ENCODE assay signal across 37 cellular contexts in the genomic region with DNA sequence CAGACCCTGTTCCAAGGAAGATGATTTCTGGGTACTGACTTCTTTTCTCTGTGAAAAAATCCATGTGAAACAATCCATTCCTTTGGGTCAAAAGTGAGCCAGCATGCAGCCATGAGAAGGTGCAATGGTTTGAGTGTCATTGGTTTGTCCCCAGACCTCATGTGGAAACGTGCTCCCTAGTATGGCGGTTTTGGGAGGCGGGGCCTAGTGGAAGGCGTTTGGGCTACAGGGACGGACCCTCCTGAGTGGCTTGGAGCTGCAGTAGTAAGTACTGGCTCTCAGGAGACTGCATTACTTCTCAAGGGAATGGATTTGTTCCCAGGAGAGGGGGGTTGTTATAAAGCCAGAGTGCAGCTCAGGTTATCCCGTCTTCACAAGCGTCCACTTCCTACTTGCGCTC.
"Had no signal": no experiment of that assay in that cellular context is flagged by ENCODE, and none has a peak within 500 bp of the region (broad histone marks: within the 10 kb centered on the region; RNA-seq: fewer than 3 reads in every experiment).

No MANE protein-coding gene starts in this region.

- FAIRE-seq: astrocyte, TTC549 had no signal

- H3K27me3 Mint-ChIP-seq: activated B cell treated with CpG ODN at 0.5 μM for 24 hours; activated CD4-positive, alpha-beta memory T cell treated with anti-CD3 and anti-CD28 coated beads for 36 hours; activated CD4-positive, alpha-beta T cell treated with anti-CD3 and anti-CD28 coated beads, Interleukin-2, amount 10 ng/mL, durations not matched to agents 24 days and 14 days; activated CD8-positive, alpha-beta T cell treated with anti-CD3 and anti-CD28 coated beads for 36 hours; activated naive CD8-positive, alpha-beta T cell treated with anti-CD3 and anti-CD28 coated beads for 36 hours; activated T-helper 17 cell treated with anti-CD3 and anti-CD28 coated beads, Interleukin-2, amount 50 U/mL, for 72 hours; central memory CD8-positive, alpha-beta T cell had no signal

- DNase-seq: activated B cell treated with CpG ODN at 0.5 μM for 24 hours; activated CD4-positive, alpha-beta memory T cell treated with anti-CD3 and anti-CD28 coated beads for 36 hours; activated CD4-positive, alpha-beta T cell treated with anti-CD3 and anti-CD28 coated beads for 4 hours; activated CD4-positive, alpha-beta T cell treated with anti-CD3 and anti-CD28 coated beads, Interleukin-2, amount 10 ng/mL, durations not matched to agents 24 days and 14 days; activated CD4-positive, alpha-beta T cell treated with anti-CD3 and anti-CD28 coated beads, Interleukin-2, amount 50 U/mL, for 1 hour; activated CD4-positive, alpha-beta T cell treated with anti-CD3 and anti-CD28 coated beads, Interleukin-2, amount 50 U/mL, for 4 hours; activated CD4-positive, CD25-positive, alpha-beta regulatory T cell treated with anti-CD3 and anti-CD28 coated beads, Interleukin-2, amount 50 U/mL, for 72 hours; activated CD8-positive, alpha-beta memory T cell treated with anti-CD3 and anti-CD28 coated beads, Interleukin-2, amount 50 U/mL, for 4 hours; activated CD8-positive, alpha-beta T cell treated with anti-CD3 and anti-CD28 coated beads for 36 hours; activated gamma-delta T cell treated with Interleukin-2 at 50 U/mL for 16 hours; activated naive CD4-positive, alpha-beta T cell; activated naive CD4-positive, alpha-beta T cell treated with anti-CD3 and anti-CD28 coated beads for 36 hours; activated naive CD4-positive, alpha-beta T cell treated with anti-CD3 and anti-CD28 coated beads, Interleukin-2, amount 50 U/mL, for 16 hours; activated naive CD8-positive, alpha-beta T cell treated with anti-CD3 and anti-CD28 coated beads for 36 hours; activated T-cell treated with anti-CD3 and anti-CD28 coated beads for 4 hours; activated T-cell treated with anti-CD3 and anti-CD28 coated beads, Interleukin-2, amount 50 U/mL, for 1 hour; activated T-cell treated with anti-CD3 and anti-CD28 coated beads, Interleukin-2, amount 50 U/mL, for 4 hours; activated T-cell treated with anti-CD3 and anti-CD28 coated beads, Interleukin-2, amount 50 U/mL, for 72 hours; adrenal gland; amniotic stem cell; body of pancreas; brain microvascular endothelial cell; caudate nucleus; cerebellar nuclear complex; T-helper 1 cell; T-helper 2 cell; T-helper 9 cell had no signal

- H3K4me1 Mint-ChIP-seq: activated B cell treated with CpG ODN at 0.5 μM for 24 hours; activated CD4-positive, alpha-beta T cell treated with anti-CD3 and anti-CD28 coated beads, Interleukin-2, amount 10 ng/mL, durations not matched to agents 24 days and 14 days; activated naive CD8-positive, alpha-beta T cell treated with anti-CD3 and anti-CD28 coated beads for 36 hours; activated T-helper 17 cell treated with anti-CD3 and anti-CD28 coated beads, Interleukin-2, amount 50 U/mL, for 72 hours; central memory CD8-positive, alpha-beta T cell had no signal

- H3K9me3 Mint-ChIP-seq: activated B cell treated with CpG ODN at 0.5 μM for 24 hours; activated CD4-positive, alpha-beta memory T cell treated with anti-CD3 and anti-CD28 coated beads for 36 hours; activated CD4-positive, alpha-beta T cell treated with anti-CD3 and anti-CD28 coated beads, Interleukin-2, amount 10 ng/mL, durations not matched to agents 24 days and 14 days; activated CD8-positive, alpha-beta T cell treated with anti-CD3 and anti-CD28 coated beads for 36 hours; activated naive CD4-positive, alpha-beta T cell treated with anti-CD3 and anti-CD28 coated beads for 36 hours; activated naive CD4-positive, alpha-beta T cell treated with anti-CD3 and anti-CD28 coated beads, Interleukin-2, amount 50 U/mL, for 72 hours; activated naive CD8-positive, alpha-beta T cell treated with anti-CD3 and anti-CD28 coated beads for 36 hours; activated T-cell treated with anti-CD3 and anti-CD28 coated beads, Interleukin-2, amount 50 U/mL, for 4 hours; activated T-cell treated with anti-CD3 and anti-CD28 coated beads, Interleukin-2, amount 50 U/mL, for 72 hours; activated T-helper 1 cell treated with anti-CD3 and anti-CD28 coated beads, Interleukin-12 subunit alpha, Interleukin-12 subunit beta, Interleukin-2, Interleukin-4 antibody, amounts not matched to agents 30 ng/mL and 10 ng/mL and 1 ng/mL, durations not matched to agents 14 hours and 24 hours and 36 hours; activated T-helper 17 cell treated with anti-CD3 and anti-CD28 coated beads, Interleukin-2, amount 50 U/mL, for 72 hours; central memory CD8-positive, alpha-beta T cell; T-helper 1 cell treated with Interleukin-12 subunit alpha and Interleukin-12 subunit beta and Interleukin-4 antibody, amounts not matched to agents 30 μg/mL and 1 μg/mL, for 36 hours; T-helper 2 cell treated with Interferon-gamma antibody and Interleukin-4, amounts not matched to agents 5 μg/mL and 100 μg/mL, for 36 hours had no signal

- H3K27ac Mint-ChIP-seq: activated B cell treated with CpG ODN at 0.5 μM for 24 hours; activated CD4-positive, alpha-beta memory T cell treated with anti-CD3 and anti-CD28 coated beads for 36 hours; activated CD4-positive, alpha-beta T cell treated with anti-CD3 and anti-CD28 coated beads, Interleukin-2, amount 10 ng/mL, durations not matched to agents 24 days and 14 days; activated CD8-positive, alpha-beta T cell treated with anti-CD3 and anti-CD28 coated beads for 36 hours; activated naive CD4-positive, alpha-beta T cell treated with anti-CD3 and anti-CD28 coated beads for 36 hours; activated naive CD4-positive, alpha-beta T cell treated with anti-CD3 and anti-CD28 coated beads, Interleukin-2, amount 50 U/mL, for 72 hours; activated naive CD8-positive, alpha-beta T cell treated with anti-CD3 and anti-CD28 coated beads for 36 hours; activated T-cell treated with anti-CD3 and anti-CD28 coated beads, Interleukin-2, amount 50 U/mL, for 72 hours; activated T-helper 1 cell treated with anti-CD3 and anti-CD28 coated beads, Interleukin-12 subunit alpha, Interleukin-12 subunit beta, Interleukin-2, Interleukin-4 antibody, amounts not matched to agents 30 ng/mL and 10 ng/mL and 1 ng/mL, durations not matched to agents 14 hours and 24 hours and 36 hours; activated T-helper 17 cell treated with anti-CD3 and anti-CD28 coated beads, Interleukin-2, amount 50 U/mL, for 72 hours; T-helper 1 cell treated with Interleukin-12 subunit alpha and Interleukin-12 subunit beta and Interleukin-4 antibody, amounts not matched to agents 30 μg/mL and 1 μg/mL, for 36 hours; T-helper 2 cell treated with Interferon-gamma antibody and Interleukin-4, amounts not matched to agents 5 μg/mL and 100 μg/mL, for 36 hours had no signal

- H3K27me3 ChIP-seq: adrenal gland, body of pancreas, brain microvascular endothelial cell, breast epithelium had no signal

- H3K4me3 ChIP-seq: adrenal gland, body of pancreas, breast epithelium had no signal

- H3K27ac ChIP-seq: adrenal gland, body of pancreas, brain microvascular endothelial cell, breast epithelium, VCaP had no signal

- H3K9me3 ChIP-seq: adrenal gland, body of pancreas, breast epithelium had no signal

- H3K4me1 ChIP-seq: adrenal gland, body of pancreas, breast epithelium had no signal

- H3K4me3 Mint-ChIP-seq: activated B cell treated with CpG ODN at 0.5 μM for 24 hours; activated CD4-positive, alpha-beta memory T cell treated with anti-CD3 and anti-CD28 coated beads for 36 hours; activated CD4-positive, alpha-beta T cell treated with anti-CD3 and anti-CD28 coated beads, Interleukin-2, amount 10 ng/mL, durations not matched to agents 24 days and 14 days; activated CD8-positive, alpha-beta T cell treated with anti-CD3 and anti-CD28 coated beads for 36 hours; activated naive CD4-positive, alpha-beta T cell treated with anti-CD3 and anti-CD28 coated beads for 36 hours; activated naive CD8-positive, alpha-beta T cell treated with anti-CD3 and anti-CD28 coated beads for 36 hours; activated T-cell treated with anti-CD3 and anti-CD28 coated beads, Interleukin-2, amount 50 U/mL, for 4 hours; activated T-cell treated with anti-CD3 and anti-CD28 coated beads, Interleukin-2, amount 50 U/mL, for 72 hours; activated T-helper 1 cell treated with anti-CD3 and anti-CD28 coated beads, Interleukin-12 subunit alpha, Interleukin-12 subunit beta, Interleukin-2, Interleukin-4 antibody, amounts not matched to agents 30 ng/mL and 10 ng/mL and 1 ng/mL, durations not matched to agents 14 hours and 24 hours and 36 hours; activated T-helper 17 cell treated with anti-CD3 and anti-CD28 coated beads, Interleukin-2, amount 50 U/mL, for 72 hours; central memory CD8-positive, alpha-beta T cell; T-helper 1 cell treated with Interleukin-12 subunit alpha and Interleukin-12 subunit beta and Interleukin-4 antibody, amounts not matched to agents 30 μg/mL and 1 μg/mL, for 36 hours; T-helper 2 cell treated with Interferon-gamma antibody and Interleukin-4, amounts not matched to agents 5 μg/mL and 100 μg/mL, for 36 hours had no signal
